1 cellular context compared by ENCODE assay signal in the genomic region with DNA sequence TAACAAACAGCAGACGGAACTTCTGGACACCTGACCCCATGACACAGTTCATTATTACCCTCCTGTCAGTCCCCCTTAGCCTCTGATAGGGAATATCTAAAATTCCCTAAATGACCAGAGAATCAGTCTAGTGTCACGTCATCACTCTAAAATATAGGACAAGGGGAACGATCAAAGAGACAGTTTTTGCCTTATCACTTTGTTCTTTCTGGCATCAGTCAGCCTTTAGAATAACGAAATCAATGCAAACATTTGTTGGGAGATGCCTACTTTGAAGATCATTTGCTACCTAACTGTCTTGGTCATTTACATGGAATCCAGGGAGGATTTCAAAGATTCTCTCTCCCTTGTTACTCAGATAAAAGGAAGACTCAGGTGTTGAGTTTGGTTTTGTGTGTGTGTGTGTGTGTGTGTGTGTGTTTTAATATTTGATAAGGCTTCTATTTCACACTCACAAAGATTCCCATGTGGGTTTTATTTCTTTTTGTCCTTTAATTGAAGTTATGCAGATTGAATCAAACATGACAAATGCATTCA.
TF ChIP-seq lines count a peak whose summit lies in the region.

No MANE protein-coding gene starts in this region.

TF ChIP-seq in HepG2, 621 proteins besides CTCF, POLR2A, EP300 and RAD21 (continued from another document and continues in another):
- peak; percentile 93 for TF ChIP-seq CREB1 (IDR thresholded peaks at IDR 0.05)
- peak; percentile 73; the same call in 1 of the 2 replicates for TF ChIP-seq CREB1 (CRISPR knock-in tag; IDR thresholded peaks at IDR 0.05)
- TF ChIP-seq, protein P1, sequence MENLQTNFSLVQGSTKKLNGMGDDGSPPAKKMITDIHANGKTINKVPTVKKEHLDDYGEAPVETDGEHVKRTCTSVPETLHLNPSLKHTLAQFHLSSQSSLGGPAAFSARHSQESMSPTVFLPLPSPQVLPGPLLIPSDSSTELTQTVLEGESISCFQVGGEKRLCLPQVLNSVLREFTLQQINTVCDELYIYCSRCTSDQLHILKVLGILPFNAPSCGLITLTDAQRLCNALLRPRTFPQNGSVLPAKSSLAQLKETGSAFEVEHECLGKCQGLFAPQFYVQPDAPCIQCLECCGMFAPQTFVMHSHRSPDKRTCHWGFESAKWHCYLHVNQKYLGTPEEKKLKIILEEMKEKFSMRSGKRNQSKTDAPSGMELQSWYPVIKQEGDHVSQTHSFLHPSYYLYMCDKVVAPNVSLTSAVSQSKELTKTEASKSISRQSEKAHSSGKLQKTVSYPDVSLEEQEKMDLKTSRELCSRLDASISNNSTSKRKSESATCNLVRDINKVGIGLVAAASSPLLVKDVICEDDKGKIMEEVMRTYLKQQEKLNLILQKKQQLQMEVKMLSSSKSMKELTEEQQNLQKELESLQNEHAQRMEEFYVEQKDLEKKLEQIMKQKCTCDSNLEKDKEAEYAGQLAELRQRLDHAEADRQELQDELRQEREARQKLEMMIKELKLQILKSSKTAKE (CRISPR knock-in tag; IDR thresholded peaks at IDR 0.05; ENCODE audit: borderline replicate concordance) = peak; percentile 54; the same call in 1 of the 2 replicates
- no peak for TF ChIP-seq ZSCAN12 (CRISPR knock-in tag; IDR thresholded peaks at IDR 0.05)
- TF ChIP-seq CAMTA2 (CRISPR knock-in tag; IDR thresholded peaks at IDR 0.05; ENCODE audit: borderline replicate concordance) = no peak
- peak; percentile 61; the same call in 1 of the 2 replicates for TF ChIP-seq ZNF12 (CRISPR knock-in tag; IDR thresholded peaks at IDR 0.05)
- peak; percentile 86 for TF ChIP-seq JUN (CRISPR knock-in tag; IDR thresholded peaks at IDR 0.05)
- TF ChIP-seq ARID2 (CRISPR knock-in tag; IDR thresholded peaks at IDR 0.05; ENCODE audit: borderline replicate concordance) = 0 out of 2 replicates have a peak, but pooled peaks have one; percentile 24
- TF ChIP-seq DPF2 (CRISPR knock-in tag; IDR thresholded peaks at IDR 0.05; ENCODE audit: borderline replicate concordance, low read depth) = peak; percentile 77
- TF ChIP-seq KAT8 (CRISPR knock-in tag; IDR thresholded peaks at IDR 0.05) = peak; percentile 15; the same call in 1 of the 2 replicates
- TF ChIP-seq NCOR1 (IDR thresholded peaks at IDR 0.05; ENCODE audit: borderline replicate concordance, low read length) = peak; percentile 84
- no peak for TF ChIP-seq CCDC6 (CRISPR knock-in tag; IDR thresholded peaks at IDR 0.05)
- TF ChIP-seq RARA (CRISPR knock-in tag; IDR thresholded peaks at IDR 0.05) = peak; percentile 76
- TF ChIP-seq, protein P2, sequence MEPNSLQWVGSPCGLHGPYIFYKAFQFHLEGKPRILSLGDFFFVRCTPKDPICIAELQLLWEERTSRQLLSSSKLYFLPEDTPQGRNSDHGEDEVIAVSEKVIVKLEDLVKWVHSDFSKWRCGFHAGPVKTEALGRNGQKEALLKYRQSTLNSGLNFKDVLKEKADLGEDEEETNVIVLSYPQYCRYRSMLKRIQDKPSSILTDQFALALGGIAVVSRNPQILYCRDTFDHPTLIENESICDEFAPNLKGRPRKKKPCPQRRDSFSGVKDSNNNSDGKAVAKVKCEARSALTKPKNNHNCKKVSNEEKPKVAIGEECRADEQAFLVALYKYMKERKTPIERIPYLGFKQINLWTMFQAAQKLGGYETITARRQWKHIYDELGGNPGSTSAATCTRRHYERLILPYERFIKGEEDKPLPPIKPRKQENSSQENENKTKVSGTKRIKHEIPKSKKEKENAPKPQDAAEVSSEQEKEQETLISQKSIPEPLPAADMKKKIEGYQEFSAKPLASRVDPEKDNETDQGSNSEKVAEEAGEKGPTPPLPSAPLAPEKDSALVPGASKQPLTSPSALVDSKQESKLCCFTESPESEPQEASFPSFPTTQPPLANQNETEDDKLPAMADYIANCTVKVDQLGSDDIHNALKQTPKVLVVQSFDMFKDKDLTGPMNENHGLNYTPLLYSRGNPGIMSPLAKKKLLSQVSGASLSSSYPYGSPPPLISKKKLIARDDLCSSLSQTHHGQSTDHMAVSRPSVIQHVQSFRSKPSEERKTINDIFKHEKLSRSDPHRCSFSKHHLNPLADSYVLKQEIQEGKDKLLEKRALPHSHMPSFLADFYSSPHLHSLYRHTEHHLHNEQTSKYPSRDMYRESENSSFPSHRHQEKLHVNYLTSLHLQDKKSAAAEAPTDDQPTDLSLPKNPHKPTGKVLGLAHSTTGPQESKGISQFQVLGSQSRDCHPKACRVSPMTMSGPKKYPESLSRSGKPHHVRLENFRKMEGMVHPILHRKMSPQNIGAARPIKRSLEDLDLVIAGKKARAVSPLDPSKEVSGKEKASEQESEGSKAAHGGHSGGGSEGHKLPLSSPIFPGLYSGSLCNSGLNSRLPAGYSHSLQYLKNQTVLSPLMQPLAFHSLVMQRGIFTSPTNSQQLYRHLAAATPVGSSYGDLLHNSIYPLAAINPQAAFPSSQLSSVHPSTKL (CRISPR knock-in tag; IDR thresholded peaks at IDR 0.05) = peak; percentile 97
- TF ChIP-seq, protein P3, sequence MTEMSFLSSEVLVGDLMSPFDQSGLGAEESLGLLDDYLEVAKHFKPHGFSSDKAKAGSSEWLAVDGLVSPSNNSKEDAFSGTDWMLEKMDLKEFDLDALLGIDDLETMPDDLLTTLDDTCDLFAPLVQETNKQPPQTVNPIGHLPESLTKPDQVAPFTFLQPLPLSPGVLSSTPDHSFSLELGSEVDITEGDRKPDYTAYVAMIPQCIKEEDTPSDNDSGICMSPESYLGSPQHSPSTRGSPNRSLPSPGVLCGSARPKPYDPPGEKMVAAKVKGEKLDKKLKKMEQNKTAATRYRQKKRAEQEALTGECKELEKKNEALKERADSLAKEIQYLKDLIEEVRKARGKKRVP (CRISPR knock-in tag; IDR thresholded peaks at IDR 0.05) = peak in 1 of 2 experiments; percentile 47; a peak in 1 of 4 replicates
- no peak for TF ChIP-seq ZNF678 (CRISPR knock-in tag; IDR thresholded peaks at IDR 0.05)
- TF ChIP-seq, protein P4, sequence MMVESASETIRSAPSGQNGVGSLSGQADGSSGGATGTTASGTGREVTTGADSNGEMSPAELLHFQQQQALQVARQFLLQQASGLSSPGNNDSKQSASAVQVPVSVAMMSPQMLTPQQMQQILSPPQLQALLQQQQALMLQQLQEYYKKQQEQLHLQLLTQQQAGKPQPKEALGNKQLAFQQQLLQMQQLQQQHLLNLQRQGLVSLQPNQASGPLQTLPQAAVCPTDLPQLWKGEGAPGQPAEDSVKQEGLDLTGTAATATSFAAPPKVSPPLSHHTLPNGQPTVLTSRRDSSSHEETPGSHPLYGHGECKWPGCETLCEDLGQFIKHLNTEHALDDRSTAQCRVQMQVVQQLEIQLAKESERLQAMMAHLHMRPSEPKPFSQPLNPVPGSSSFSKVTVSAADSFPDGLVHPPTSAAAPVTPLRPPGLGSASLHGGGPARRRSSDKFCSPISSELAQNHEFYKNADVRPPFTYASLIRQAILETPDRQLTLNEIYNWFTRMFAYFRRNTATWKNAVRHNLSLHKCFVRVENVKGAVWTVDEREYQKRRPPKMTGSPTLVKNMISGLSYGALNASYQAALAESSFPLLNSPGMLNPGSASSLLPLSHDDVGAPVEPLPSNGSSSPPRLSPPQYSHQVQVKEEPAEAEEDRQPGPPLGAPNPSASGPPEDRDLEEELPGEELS (CRISPR knock-in tag; IDR thresholded peaks at IDR 0.05) = peak; percentile 62; the same call in 1 of the 2 replicates
- peak; percentile 88 for TF ChIP-seq ZBTB21 (CRISPR knock-in tag; IDR thresholded peaks at IDR 0.05)
- TF ChIP-seq LCORL (IDR thresholded peaks at IDR 0.05) = peak; percentile 60; the same call in 1 of the 2 replicates
- no peak; the same call in 1 of the 2 replicates for TF ChIP-seq LCORL (CRISPR knock-in tag; IDR thresholded peaks at IDR 0.05)
- TF ChIP-seq MED1 (CRISPR knock-in tag; IDR thresholded peaks at IDR 0.05) = peak; percentile 82
- no peak for TF ChIP-seq FIP1L1 (IDR thresholded peaks at IDR 0.05; ENCODE audit: borderline replicate concordance, insufficient read depth, low read depth, low read length)
- TF ChIP-seq SP2 (CRISPR knock-in tag; IDR thresholded peaks at IDR 0.05) = no peak
- peak; percentile 73; the same call in 1 of the 2 replicates for TF ChIP-seq ATF1 (CRISPR knock-in tag; IDR thresholded peaks at IDR 0.05)
- no peak for TF ChIP-seq ZBTB7A (CRISPR knock-in tag; IDR thresholded peaks at IDR 0.05)
- TF ChIP-seq SOX6 (IDR thresholded peaks at IDR 0.05) = no peak
- TF ChIP-seq SOX6 (CRISPR knock-in tag; IDR thresholded peaks at IDR 0.05) = peak; percentile 86
- TF ChIP-seq ZEB1 (IDR thresholded peaks at IDR 0.05; ENCODE audit: insufficient replicate concordance, low read depth) = peak; percentile 42
- TF ChIP-seq FOSL1 (CRISPR knock-in tag; IDR thresholded peaks at IDR 0.05; ENCODE audit: borderline replicate concordance) = peak; percentile 53; the same call in 1 of the 2 replicates
- peak; percentile 87 for TF ChIP-seq SOX13 (IDR thresholded peaks at IDR 0.05)
- TF ChIP-seq SOX13 (CRISPR knock-in tag; conservative IDR thresholded peaks at IDR 0.05 in 1 of 2, IDR thresholded peaks at IDR 0.05 in 1 of 2) = peak in 1 of 2 experiments; percentile 91; a peak in 2 of 4 replicates
- TF ChIP-seq, protein P5, sequence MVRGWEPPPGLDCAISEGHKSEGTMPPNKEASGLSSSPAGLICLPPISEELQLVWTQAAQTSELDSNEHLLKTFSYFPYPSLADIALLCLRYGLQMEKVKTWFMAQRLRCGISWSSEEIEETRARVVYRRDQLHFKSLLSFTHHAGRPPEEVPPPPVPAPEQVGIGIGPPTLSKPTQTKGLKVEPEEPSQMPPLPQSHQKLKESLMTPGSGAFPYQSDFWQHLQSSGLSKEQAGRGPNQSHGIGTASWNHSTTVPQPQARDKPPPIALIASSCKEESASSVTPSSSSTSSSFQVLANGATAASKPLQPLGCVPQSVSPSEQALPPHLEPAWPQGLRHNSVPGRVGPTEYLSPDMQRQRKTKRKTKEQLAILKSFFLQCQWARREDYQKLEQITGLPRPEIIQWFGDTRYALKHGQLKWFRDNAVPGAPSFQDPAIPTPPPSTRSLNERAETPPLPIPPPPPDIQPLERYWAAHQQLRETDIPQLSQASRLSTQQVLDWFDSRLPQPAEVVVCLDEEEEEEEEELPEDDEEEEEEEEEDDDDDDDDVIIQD (CRISPR knock-in tag; IDR thresholded peaks at IDR 0.05; ENCODE audit: low read depth) = 0 out of 2 replicates have a peak, but pooled peaks have one; percentile 33
- TF ChIP-seq FOXA1 (IDR thresholded peaks at IDR 0.05) = no peak
- peak; percentile 58; the same call in 1 of the 2 replicates for TF ChIP-seq FOXA1 (CRISPR knock-in tag; IDR thresholded peaks at IDR 0.05)
- no peak for TF ChIP-seq ZNF101 (CRISPR knock-in tag; IDR thresholded peaks at IDR 0.05; ENCODE audit: borderline replicate concordance, low read depth)
- no peak; the same call in 1 of the 2 replicates for TF ChIP-seq JDP2 (CRISPR knock-in tag; IDR thresholded peaks at IDR 0.05; ENCODE audit: borderline replicate concordance)
- peak; percentile 53; the same call in 1 of the 2 replicates for TF ChIP-seq ETV5 (CRISPR knock-in tag; IDR thresholded peaks at IDR 0.05; ENCODE audit: borderline replicate concordance)
- TF ChIP-seq, protein P6, sequence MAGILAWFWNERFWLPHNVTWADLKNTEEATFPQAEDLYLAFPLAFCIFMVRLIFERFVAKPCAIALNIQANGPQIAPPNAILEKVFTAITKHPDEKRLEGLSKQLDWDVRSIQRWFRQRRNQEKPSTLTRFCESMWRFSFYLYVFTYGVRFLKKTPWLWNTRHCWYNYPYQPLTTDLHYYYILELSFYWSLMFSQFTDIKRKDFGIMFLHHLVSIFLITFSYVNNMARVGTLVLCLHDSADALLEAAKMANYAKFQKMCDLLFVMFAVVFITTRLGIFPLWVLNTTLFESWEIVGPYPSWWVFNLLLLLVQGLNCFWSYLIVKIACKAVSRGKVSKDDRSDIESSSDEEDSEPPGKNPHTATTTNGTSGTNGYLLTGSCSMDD (CRISPR knock-in tag; IDR thresholded peaks at IDR 0.05) = no peak
- peak; percentile 80 for TF ChIP-seq ASH2L (IDR thresholded peaks at IDR 0.05; ENCODE audit: insufficient read length, low read depth, low read length)
- TF ChIP-seq, protein P7, sequence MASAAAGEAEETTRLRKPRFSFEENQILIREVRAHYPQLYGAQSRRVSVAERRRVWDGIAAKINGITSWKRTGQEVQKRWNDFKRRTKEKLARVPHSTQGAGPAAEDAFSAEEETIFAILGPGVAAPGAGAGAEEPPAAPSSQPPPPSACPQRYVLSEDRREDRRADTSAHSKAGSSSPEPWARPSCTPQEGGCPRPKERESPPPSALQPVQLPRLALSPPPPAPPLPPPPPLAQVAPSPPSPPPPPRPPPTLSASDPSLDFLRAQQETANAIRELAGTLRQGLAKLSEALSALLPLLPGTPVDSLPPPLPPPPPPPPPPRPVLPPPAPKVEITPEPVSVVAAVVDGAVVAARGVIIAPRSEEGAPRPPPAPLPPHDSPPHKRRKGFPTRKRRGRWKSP (CRISPR knock-in tag; IDR thresholded peaks at IDR 0.05) = no peak
- peak; percentile 98 for TF ChIP-seq RXRB (CRISPR knock-in tag; IDR thresholded peaks at IDR 0.05; ENCODE audit: borderline replicate concordance)
- TF ChIP-seq, protein P8, sequence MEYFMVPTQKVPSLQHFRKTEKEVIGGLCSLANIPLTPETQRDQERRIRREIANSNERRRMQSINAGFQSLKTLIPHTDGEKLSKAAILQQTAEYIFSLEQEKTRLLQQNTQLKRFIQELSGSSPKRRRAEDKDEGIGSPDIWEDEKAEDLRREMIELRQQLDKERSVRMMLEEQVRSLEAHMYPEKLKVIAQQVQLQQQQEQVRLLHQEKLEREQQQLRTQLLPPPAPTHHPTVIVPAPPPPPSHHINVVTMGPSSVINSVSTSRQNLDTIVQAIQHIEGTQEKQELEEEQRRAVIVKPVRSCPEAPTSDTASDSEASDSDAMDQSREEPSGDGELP (IDR thresholded peaks at IDR 0.05; ENCODE audit: borderline replicate concordance, low read depth) = peak; percentile 41; the same call in 1 of the 2 replicates
- TF ChIP-seq, protein P9, sequence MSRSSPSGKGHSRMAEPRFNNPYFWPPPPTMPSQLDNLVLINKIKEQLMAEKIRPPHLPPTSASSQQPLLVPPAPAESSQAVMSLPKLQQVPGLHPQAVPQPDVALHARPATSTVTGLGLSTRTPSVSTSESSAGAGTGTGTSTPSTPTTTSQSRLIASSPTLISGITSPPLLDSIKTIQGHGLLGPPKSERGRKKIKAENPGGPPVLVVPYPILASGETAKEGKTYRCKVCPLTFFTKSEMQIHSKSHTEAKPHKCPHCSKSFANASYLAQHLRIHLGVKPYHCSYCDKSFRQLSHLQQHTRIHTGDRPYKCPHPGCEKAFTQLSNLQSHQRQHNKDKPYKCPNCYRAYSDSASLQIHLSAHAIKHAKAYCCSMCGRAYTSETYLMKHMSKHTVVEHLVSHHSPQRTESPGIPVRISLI (CRISPR knock-in tag; IDR thresholded peaks at IDR 0.05; ENCODE audit: borderline replicate concordance) = 0 out of 2 replicates have a peak, but pooled peaks have one; percentile 15
- no peak for TF ChIP-seq DNMT1 (CRISPR knock-in tag; IDR thresholded peaks at IDR 0.05)
- peak; percentile 69; the same call in 1 of the 2 replicates for TF ChIP-seq GATAD2A (CRISPR knock-in tag; IDR thresholded peaks at IDR 0.05)
- TF ChIP-seq, protein P10, sequence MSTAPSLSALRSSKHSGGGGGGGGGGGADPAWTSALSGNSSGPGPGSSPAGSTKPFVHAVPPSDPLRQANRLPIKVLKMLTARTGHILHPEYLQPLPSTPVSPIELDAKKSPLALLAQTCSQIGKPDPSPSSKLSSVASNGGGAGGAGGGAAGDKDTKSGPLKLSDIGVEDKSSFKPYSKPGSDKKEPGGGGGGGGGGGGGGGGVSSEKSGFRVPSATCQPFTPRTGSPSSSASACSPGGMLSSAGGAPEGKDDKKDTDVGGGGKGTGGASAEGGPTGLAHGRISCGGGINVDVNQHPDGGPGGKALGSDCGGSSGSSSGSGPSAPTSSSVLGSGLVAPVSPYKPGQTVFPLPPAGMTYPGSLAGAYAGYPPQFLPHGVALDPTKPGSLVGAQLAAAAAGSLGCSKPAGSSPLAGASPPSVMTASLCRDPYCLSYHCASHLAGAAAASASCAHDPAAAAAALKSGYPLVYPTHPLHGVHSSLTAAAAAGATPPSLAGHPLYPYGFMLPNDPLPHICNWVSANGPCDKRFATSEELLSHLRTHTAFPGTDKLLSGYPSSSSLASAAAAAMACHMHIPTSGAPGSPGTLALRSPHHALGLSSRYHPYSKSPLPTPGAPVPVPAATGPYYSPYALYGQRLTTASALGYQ (CRISPR knock-in tag; IDR thresholded peaks at IDR 0.05) = peak; percentile 57; the same call in 1 of the 2 replicates
